ENCODE assay signal across 31 cellular contexts in the genomic region with DNA sequence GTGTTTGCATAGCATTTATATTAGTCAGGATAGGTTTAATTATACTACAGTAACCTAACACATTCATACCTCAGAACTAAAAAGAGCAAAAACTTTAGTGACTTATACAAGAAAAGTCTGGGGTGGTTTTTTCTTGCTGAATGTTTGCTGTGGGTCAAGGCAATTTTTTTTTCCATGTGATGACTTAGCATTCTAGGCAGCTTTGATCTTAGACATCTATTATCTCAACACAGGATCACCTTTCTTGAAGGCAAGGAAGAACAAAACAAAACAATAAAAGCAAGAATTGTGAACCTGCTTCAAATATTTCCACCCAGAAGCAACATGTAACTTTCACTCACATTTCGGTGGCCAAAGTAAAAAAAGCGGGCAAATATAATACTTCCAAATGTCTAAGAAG.
"Had no signal": no experiment of that assay in that cellular context is flagged by ENCODE, and none has a peak within 500 bp of the region (broad histone marks: within the 10 kb centered on the region; RNA-seq: fewer than 3 reads in every experiment).

No MANE protein-coding gene starts in this region.

- FAIRE-seq: bronchial epithelial cell, TTC549 had no signal

- H3K4me1 ChIP-seq: ascending aorta had no signal

- H3K36me3 ChIP-seq: ascending aorta, cardiac muscle cell had no signal

- H3K9me3 ChIP-seq: ascending aorta had no signal

- H3K27ac ChIP-seq: ascending aorta, cardiac muscle cell, VCaP had no signal

- ATAC-seq: activated CD8-positive, alpha-beta T cell treated with anti-CD3 and anti-CD28 coated beads for 36 hours; activated naive CD8-positive, alpha-beta T cell treated with anti-CD3 and anti-CD28 coated beads, Interleukin-2, amount 50 U/mL, for 24 hours; activated T-cell treated with anti-CD3 and anti-CD28 coated beads, Interleukin-2, amount 50 U/mL, for 4 hours; activated T-cell treated with anti-CD3 and anti-CD28 coated beads, Interleukin-2, amount 50 U/mL, for 72 hours had no signal

- H3K27me3 ChIP-seq: ascending aorta had no signal

- DNase-seq: activated B cell treated with CpG ODN at 0.5 μM for 24 hours; activated CD4-positive, alpha-beta memory T cell treated with anti-CD3 and anti-CD28 coated beads for 36 hours; activated CD4-positive, alpha-beta T cell treated with anti-CD3 and anti-CD28 coated beads for 4 hours; activated CD4-positive, alpha-beta T cell treated with anti-CD3 and anti-CD28 coated beads, Interleukin-2, amount 10 ng/mL, durations not matched to agents 24 days and 14 days; activated CD4-positive, alpha-beta T cell treated with anti-CD3 and anti-CD28 coated beads, Interleukin-2, amount 50 U/mL, for 1 hour; activated CD4-positive, alpha-beta T cell treated with anti-CD3 and anti-CD28 coated beads, Interleukin-2, amount 50 U/mL, for 4 hours; activated CD4-positive, CD25-positive, alpha-beta regulatory T cell treated with anti-CD3 and anti-CD28 coated beads, Interleukin-2, amount 50 U/mL, for 72 hours; activated CD8-positive, alpha-beta memory T cell treated with anti-CD3 and anti-CD28 coated beads, Interleukin-2, amount 50 U/mL, for 4 hours; activated CD8-positive, alpha-beta T cell treated with anti-CD3 and anti-CD28 coated beads for 36 hours; activated effector memory CD4-positive, alpha-beta T cell treated with Interleukin-2 at 50 U/mL for 16 hours; activated gamma-delta T cell; activated naive CD4-positive, alpha-beta T cell treated with anti-CD3 and anti-CD28 coated beads, Interleukin-2, amount 10 ng/mL, durations not matched to agents 7 days and 5 days; activated naive CD4-positive, alpha-beta T cell treated with Interleukin-2 at 50 U/mL for 16 hours; activated naive CD8-positive, alpha-beta T cell treated with anti-CD3 and anti-CD28 coated beads, Interleukin-2, amount 10 ng/mL, durations not matched to agents 7 days and 5 days; activated naive CD8-positive, alpha-beta T cell treated with anti-CD3 and anti-CD28 coated beads, Interleukin-2, amount 50 U/mL, for 24 hours; activated T-cell treated with anti-CD3 and anti-CD28 coated beads for 4 hours; activated T-cell treated with anti-CD3 and anti-CD28 coated beads, Interleukin-2, amount 50 U/mL, for 1 hour; activated T-cell treated with anti-CD3 and anti-CD28 coated beads, Interleukin-2, amount 50 U/mL, for 4 hours; activated T-cell treated with anti-CD3 and anti-CD28 coated beads, Interleukin-2, amount 50 U/mL, for 72 hours; amygdala; anterior cingulate cortex; caudate nucleus; cerebellar nuclear complex; T-helper 1 cell; T-helper 2 cell; T-helper 9 cell had no signal

- H3K4me3 ChIP-seq: ascending aorta, cardiac muscle cell had no signal
